In the genomic region with DNA sequence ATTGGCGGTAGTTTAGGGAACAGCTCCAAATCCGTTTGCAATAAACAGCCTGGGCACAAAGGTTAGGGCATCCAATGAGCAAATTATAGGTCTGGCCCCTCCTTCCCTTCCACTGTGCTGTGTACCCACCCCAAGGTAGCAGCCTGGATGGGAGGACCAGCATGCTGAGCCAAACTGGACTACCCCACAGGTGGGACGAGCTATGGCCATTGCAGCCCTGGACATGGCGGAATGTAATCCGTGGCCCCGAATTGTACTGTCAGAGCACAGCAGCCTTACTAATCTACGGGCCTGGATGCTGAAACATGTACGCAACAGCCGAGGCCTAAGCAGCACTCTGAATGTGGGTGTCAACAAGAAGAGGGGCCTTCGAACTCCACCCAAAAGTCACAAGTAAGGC, we compare ENCODE assay signal across 25 cellular contexts.
"Had no signal": no experiment of that assay in that cellular context is flagged by ENCODE, and none has a peak within 500 bp of the region (broad histone marks: within the 10 kb centered on the region; RNA-seq: fewer than 3 reads in every experiment).

No MANE protein-coding gene starts in this region.

- H3K4me3 Mint-ChIP-seq: activated CD4-positive, alpha-beta memory T cell treated with anti-CD3 and anti-CD28 coated beads for 36 hours; activated CD4-positive, alpha-beta T cell treated with anti-CD3 and anti-CD28 coated beads, Interleukin-2, amount 10 ng/mL, durations not matched to agents 7 days and 5 days; activated naive CD4-positive, alpha-beta T cell treated with anti-CD3 and anti-CD28 coated beads, Interleukin-2, amount 10 ng/mL, durations not matched to agents 7 days and 5 days had no signal

- ATAC-seq: Panc1 had no signal

- H3K27ac Mint-ChIP-seq: activated CD4-positive, alpha-beta memory T cell treated with anti-CD3 and anti-CD28 coated beads for 36 hours; activated CD4-positive, alpha-beta T cell treated with anti-CD3 and anti-CD28 coated beads, Interleukin-2, amount 10 ng/mL, durations not matched to agents 7 days and 5 days; activated T-helper 2 cell treated with anti-CD3 and anti-CD28 coated beads, Interferon-gamma antibody, Interleukin-2, Interleukin-4, amounts not matched to agents 10 μg/mL and 5 μg/mL and 100 μg/mL, durations not matched to agents 14 hours and 24 hours and 36 hours had no signal

- H3K4me1 Mint-ChIP-seq: activated CD4-positive, alpha-beta T cell treated with anti-CD3 and anti-CD28 coated beads, Interleukin-2, amount 10 ng/mL, durations not matched to agents 7 days and 5 days had no signal

- H3K27me3 Mint-ChIP-seq: activated CD4-positive, alpha-beta memory T cell treated with anti-CD3 and anti-CD28 coated beads for 36 hours; activated CD4-positive, alpha-beta T cell treated with anti-CD3 and anti-CD28 coated beads, Interleukin-2, amount 10 ng/mL, durations not matched to agents 7 days and 5 days; activated naive CD4-positive, alpha-beta T cell treated with anti-CD3 and anti-CD28 coated beads, Interleukin-2, amount 10 ng/mL, durations not matched to agents 7 days and 5 days had no signal

- H3K9me3 Mint-ChIP-seq: activated CD4-positive, alpha-beta memory T cell treated with anti-CD3 and anti-CD28 coated beads for 36 hours; activated CD4-positive, alpha-beta T cell treated with anti-CD3 and anti-CD28 coated beads, Interleukin-2, amount 10 ng/mL, durations not matched to agents 7 days and 5 days; activated naive CD4-positive, alpha-beta T cell treated with anti-CD3 and anti-CD28 coated beads, Interleukin-2, amount 10 ng/mL, durations not matched to agents 7 days and 5 days; activated T-helper 2 cell treated with anti-CD3 and anti-CD28 coated beads, Interferon-gamma antibody, Interleukin-2, Interleukin-4, amounts not matched to agents 10 μg/mL and 5 μg/mL and 100 μg/mL, durations not matched to agents 14 hours and 24 hours and 36 hours had no signal

- DNase-seq: activated CD4-positive, alpha-beta memory T cell treated with anti-CD3 and anti-CD28 coated beads for 36 hours; activated CD4-positive, alpha-beta T cell treated with anti-CD3 and anti-CD28 coated beads, Interleukin-2, amount 10 ng/mL, durations not matched to agents 7 days and 5 days; activated CD4-positive, CD25-positive, alpha-beta regulatory T cell; activated CD8-positive, alpha-beta memory T cell treated with anti-CD3 and anti-CD28 coated beads for 24 hours; activated gamma-delta T cell treated with Interleukin-2 at 50 U/mL for 16 hours; activated naive CD4-positive, alpha-beta T cell treated with anti-CD3 and anti-CD28 coated beads, Interleukin-2, amount 10 ng/mL, durations not matched to agents 7 days and 5 days; activated T-cell treated with anti-CD3 and anti-CD28 coated beads, Interleukin-2, amount 50 U/mL, for 48 hours; aorta; caudate nucleus; Kasumi-1; NCI-H1105 treated with DMSO at 0.1 percent for 48 hours; NCI-H146; NCI-H187 treated with DMSO at 0.1 percent for 48 hours; NCI-H2171; NCI-H226; NCI-H526; NCI-H82; OCI-M1; Right ventricle myocardium superior; RPMI8226; SJCRH30; SK-N-SH; T-helper 1 cell had no signal
